Comparison of ENCODE assay signal across 21 cellular contexts in genomic region chr3:110902453-110903085, GRCh38.
A peak's percentile ranks its signal among the peaks of the same experiment; 100 is the strongest.
DNase-seq lines count a peak whose midpoint lies in the region; ATAC-seq, FAIRE-seq and TF ChIP-seq lines count a peak whose summit lies in the region.
"Had no signal": no experiment of that assay in that cellular context is flagged by ENCODE, and none has a peak within 500 bp of the region (broad histone marks: within the 10 kb centered on the region; RNA-seq: fewer than 3 reads in every experiment).

No MANE protein-coding gene starts in this region.

- no peak overlapping the region for H2BK12ac ChIP-seq in H1 (ENCODE audit: low read depth, low read length)

- H3K27me3 ChIP-seq in liver (ENCODE audit: control insufficient read depth in 4 of 4, insufficient read depth in 4 of 4, low read length in 3 of 4) (no peaks in the 10 kb centered on the region), HepG2 (ENCODE audit: control insufficient read depth in 1 of 2, insufficient read depth in 2 of 2, low read length in 2 of 2) (no peaks in the 10 kb centered on the region), H1 (replicated peaks in 1 of 4; ENCODE audit: control insufficient read depth in 3 of 4, extremely low read depth in 1 of 4, insufficient read depth in 3 of 4, low read length in 3 of 4) (no peaks in the 10 kb centered on the region)

- no peak overlapping the region for H4K8ac ChIP-seq in H1 (ENCODE audit: extremely low read depth, insufficient read depth, low read length)

- H4K5ac ChIP-seq in H1 (ENCODE audit: insufficient read length, low read depth, low read length): no peak overlapping the region

- H3K36me3 Mint-ChIP-seq in progenitor cell of endocrine pancreas (ENCODE audit: insufficient read depth): no peaks in the 10 kb centered on the region
- H3K36me3 Mint-ChIP-seq: CD14-positive monocyte; CD8-positive, alpha-beta T cell had no signal

- no peak for FAIRE-seq in HepG2 (lab: Jason Lieb, UNC)
- no peak for FAIRE-seq in H1 (lab: Jason Lieb, UNC)
- FAIRE-seq: D721Med, G401.6, GM12892, GM19239 had no signal

- H3K36me3 ChIP-seq in liver (ENCODE audit: control insufficient read depth in 4 of 4, insufficient read depth in 3 of 4, low read depth in 1 of 4, low read length in 3 of 4) (no peaks in the 10 kb centered on the region), HepG2 (replicated peaks in 1 of 2; ENCODE audit: control insufficient read depth in 1 of 2, insufficient read depth in 2 of 2, low read length in 2 of 2) (no peaks in the 10 kb centered on the region), H1 (ENCODE audit: control insufficient read depth in 2 of 4, insufficient read depth in 4 of 4, low read length in 3 of 4) (no peaks in the 10 kb centered on the region; a peak in 2 of 8 replicates)

- H3K9me3 ChIP-seq in liver (ENCODE audit: control insufficient read depth in 4 of 4, low read length in 3 of 4) (no peaks in the 10 kb centered on the region), HepG2 (ENCODE audit: low read length) (no peaks in the 10 kb centered on the region), H1 (ENCODE audit: insufficient read depth in 2 of 2, low read depth in 1 of 2, low read length in 1 of 2) (no peaks in the 10 kb centered on the region)

- BruUV-seq in HepG2 (replicated peaks; lab: Mats Ljungman, UMichigan): no TSS peak

- no peak overlapping the region for H2AK5ac ChIP-seq in H1 (ENCODE audit: low read depth, low read length)

- in situ Hi-C loops in HepG2 (cut with HindIII; ENCODE audit: extremely low pct_ligation_motif_present, low pct_unique_long_range_greater_than_20kb): no loop called here

- no peak overlapping the region for H3K18ac ChIP-seq in H1 (ENCODE audit: extremely low read depth, low read length)

- DNase-seq in HepG2 (ENCODE audit: low spot score): no peak
- no peak for DNase-seq in H1 (ENCODE audit: low read depth in 1 of 2, low spot score in 2 of 2)
- DNase-seq in progenitor cell of endocrine pancreas (ENCODE audit: low spot score, unreplicated experiment): no peak
- no peak for DNase-seq in HuH-7.5 (ENCODE audit: low spot score)
- no peak for DNase-seq in Right ventricle myocardium inferior (ENCODE audit: missing footprints)
- no peak for DNase-seq in NCI-H345 treated with DMSO at 0.1 percent for 48 hours (lab: John Stamatoyannopoulos, UW; ENCODE audit: unreplicated experiment)
- DNase-seq: CD8-positive, alpha-beta T cell; COR-L47; DMS153; DMS79 treated with DMSO at 0.1 percent for 48 hours; EL; HCEC 1CT; HFFc6 had no signal

- POLR2A ChIA-PET in HepG2 (lab: Yijun Ruan, JAX) (no interaction called here), H1 (lab: Charles Lee; ENCODE audit: partially characterized antibody) (interaction anchor here (1.1 kb wide), 1 partner anchor 57 kb away, joined by 3 read pairs; no protein-coding TSS in a partner anchor)

- H2BK15ac ChIP-seq in H1 (ENCODE audit: low read length): no peak overlapping the region; the same call in 1 of the 2 replicates

- no peak overlapping the region for H3K14ac ChIP-seq in H1 (ENCODE audit: insufficient read length)

- H3K79me1 ChIP-seq in H1 (ENCODE audit: low read depth, low read length): no peaks in the 10 kb centered on the region

- peak overlapping the region; percentile 3 for H3K27ac Mint-ChIP-seq in progenitor cell of endocrine pancreas
- H3K27ac Mint-ChIP-seq: CD14-positive monocyte; CD8-positive, alpha-beta T cell; HFFc6 had no signal

- no peaks in the 10 kb centered on the region for H3K27me3 Mint-ChIP-seq in progenitor cell of endocrine pancreas

- H3K79me2 ChIP-seq in HepG2 (ENCODE audit: insufficient read depth, low read length) (no peaks in the 10 kb centered on the region), H1 (ENCODE audit: control insufficient read depth in 1 of 2, insufficient read depth in 2 of 2, low read length in 2 of 2) (peaks cover 0 to 85% of the 10 kb centered on the region in 2 experiments; a peak in 2 of 4 replicates)

- H3K9ac ChIP-seq in liver (ENCODE audit: low read depth in 1 of 2, low read length in 2 of 2) (no peak overlapping the region), HepG2 (ENCODE audit: insufficient read depth, low read depth, low read length) (no peak overlapping the region), H1 (replicated peaks in 1 of 4; ENCODE audit: extremely low read depth in 1 of 4, low read depth in 3 of 4, low read length in 3 of 4) (no peak overlapping the region)

- peaks cover 7% of the 10 kb centered on the region for H3K4me1 Mint-ChIP-seq in progenitor cell of endocrine pancreas (ENCODE audit: low read depth)
- H3K4me1 Mint-ChIP-seq: CD14-positive monocyte had no signal

- H3K27ac ChIP-seq in liver (ENCODE audit: low read depth in 1 of 2, low read length in 2 of 2): no peak overlapping the region
- H3K27ac ChIP-seq in HepG2 (ENCODE audit: extremely low read length, insufficient read depth, low read length): no peak overlapping the region
- no peak overlapping the region for H3K27ac ChIP-seq in H1 (ENCODE audit: low read depth, low read length)
- H3K27ac ChIP-seq: 22Rv1 had no signal

- CTCF ChIA-PET in HepG2 (lab: Yijun Ruan, JAX; ENCODE audit: low intra/inter-chr PET ratio, low total read pairs): no interaction called here
- CTCF ChIA-PET in H1 (lab: Charles Lee; ENCODE audit: partially characterized antibody): no interaction called here

- TF ChIP-seq EP300 in HepG2 (IDR thresholded peaks at IDR 0.05; ENCODE audit: low read depth in 2 of 2, low read length in 2 of 2) (no peak), HepG2 (CRISPR knock-in tag; IDR thresholded peaks at IDR 0.05; ENCODE audit: borderline replicate concordance) (no peak), H1 (IDR thresholded peaks at IDR 0.05; ENCODE audit: borderline replicate concordance in 1 of 2, low read depth in 2 of 2, low read length in 2 of 2) (no peak)

- H2BK5ac ChIP-seq in H1 (ENCODE audit: low read depth, low read length): no peak overlapping the region; the same call in 1 of the 2 replicates

- WGBS in liver: 64% methylated on average over 9 of the region's 9 CpGs
- 61% methylated on average over 9 of the region's 9 CpGs for WGBS in HepG2 (ENCODE audit: low lambda C conversion rate)
- WGBS in H1 (ENCODE audit: extremely low coverage in 1 of 2, insufficient coverage in 1 of 2, insufficient read length in 1 of 2, insufficient replicate concordance in 2 of 2, low coverage in 1 of 2, low lambda C conversion rate in 2 of 2, missing lambda C conversion rate in 1 of 2), 2 experiments: 85% methylated on average over 9 of the region's 9 CpGs; no CpG with 5 or more reads in 1 of the 2 experiments

- TF ChIP-seq POLR2A in HepG2 (IDR thresholded peaks at IDR 0.05; ENCODE audit: insufficient read depth in 1 of 2, low read depth in 2 of 2, low read length in 2 of 2): no peak
- TF ChIP-seq POLR2A in H1 (IDR thresholded peaks at IDR 0.05; ENCODE audit: control extremely low read depth in 1 of 2, low read depth in 2 of 2, low read length in 2 of 2): no peak

- ATAC-seq in HepG2 (no peak), Right ventricle myocardium inferior (no peak), HG02610 (IDR thresholded peaks at IDR 0.05; ENCODE audit: unreplicated experiment) (no peak)
- ATAC-seq: CD8-positive, alpha-beta T cell had no signal

- intact Hi-C loops in HepG2 (cut with micrococcal nuclease; ENCODE audit: unreplicated experiment): no loop called here
- intact Hi-C loops in Right ventricle myocardium inferior (cut with DNase I): no loop called here

- TF ChIP-seq RAD21 in liver (IDR thresholded peaks at IDR 0.05) (peak; percentile 45 to 46), HepG2 (CRISPR knock-in tag; IDR thresholded peaks at IDR 0.05) (no peak), H1 (IDR thresholded peaks at IDR 0.05 in 1 of 2, conservative IDR thresholded peaks at IDR 0.05 in 1 of 2; ENCODE audit: low read depth in 2 of 2, low read length in 2 of 2) (no peak)

- TF ChIP-seq CTCF in liver (IDR thresholded peaks at IDR 0.05; ENCODE audit: low read depth, low read length, missing input control) (no peak), HepG2 (CRISPR knock-in tag; IDR thresholded peaks at IDR 0.05) (no peak), H1 (IDR thresholded peaks at IDR 0.05; ENCODE audit: control extremely low read depth in 1 of 3, insufficient read depth in 1 of 3, low read depth in 1 of 3, low read length in 3 of 3) (no peak), progenitor cell of endocrine pancreas (IDR thresholded peaks at IDR 0.05; ENCODE audit: unreplicated experiment) (no peak)

- H3K4me3 ChIP-seq in liver (ENCODE audit: low read depth in 1 of 3, low read length in 3 of 3): no peak overlapping the region
- H3K4me3 ChIP-seq in HepG2 (replicated peaks in 1 of 3; ENCODE audit: insufficient read depth in 1 of 3, low read depth in 2 of 3, low read length in 3 of 3): no peak overlapping the region
- no peak overlapping the region for H3K4me3 ChIP-seq in H1 (ENCODE audit: extremely low read depth in 1 of 4, insufficient read depth in 2 of 4, low read depth in 3 of 4, low read length in 4 of 4)

- H3K4me1 ChIP-seq in liver (ENCODE audit: control insufficient read depth in 4 of 4, insufficient read depth in 4 of 4, low read length in 3 of 4): peaks cover 0 to 4% (median 0%) of the 10 kb centered on the region in 4 donors
- no peaks in the 10 kb centered on the region for H3K4me1 ChIP-seq in HepG2 (ENCODE audit: insufficient read depth, low read length)
- H3K4me1 ChIP-seq in H1 (replicated peaks in 1 of 4; ENCODE audit: control insufficient read depth in 3 of 4, insufficient read depth in 4 of 4, low read length in 3 of 4): peaks cover 0 to 3% (median 0%) of the 10 kb centered on the region in 4 experiments; a peak in 1 of 7 replicates

- no peak overlapping the region for H3K4ac ChIP-seq in H1 (replicated peaks; ENCODE audit: insufficient read length, low read depth, low read length)

- H4K91ac ChIP-seq in H1 (replicated peaks; ENCODE audit: insufficient read length, low read length): peak overlapping the region; percentile 30

- no peak overlapping the region for H3K4me3 Mint-ChIP-seq in progenitor cell of endocrine pancreas (ENCODE audit: low read depth)
- H3K4me3 Mint-ChIP-seq: CD14-positive monocyte; CD8-positive, alpha-beta T cell; HFFc6 had no signal

- H3K23ac ChIP-seq in H1 (ENCODE audit: insufficient read length): no peak overlapping the region

- no peak overlapping the region for H2BK120ac ChIP-seq in H1 (replicated peaks; ENCODE audit: low read depth, low read length)

- peaks cover 4% of the 10 kb centered on the region for H3K9me3 Mint-ChIP-seq in progenitor cell of endocrine pancreas (ENCODE audit: low read depth)
- H3K9me3 Mint-ChIP-seq: CD8-positive, alpha-beta T cell; HFFc6 had no signal

- H2BK20ac ChIP-seq in H1 (ENCODE audit: low read length): no peak overlapping the region

- no peak overlapping the region for H2AFZ ChIP-seq in HepG2 (ENCODE audit: low read length)
- H2AFZ ChIP-seq in H1 (ENCODE audit: low read length): no peak overlapping the region

- H3K4me2 ChIP-seq in HepG2 (ENCODE audit: low read depth, low read length) (no peak overlapping the region), H1 (ENCODE audit: insufficient read depth in 1 of 2, low read depth in 2 of 2, low read length in 2 of 2) (no peak overlapping the region)

- H4K20me1 ChIP-seq in HepG2 (ENCODE audit: insufficient read depth, low read length) (no peaks in the 10 kb centered on the region), H1 (replicated peaks in 1 of 2; ENCODE audit: control insufficient read depth in 1 of 2, insufficient read depth in 2 of 2, low read length in 2 of 2) (peaks cover 0 to 6% of the 10 kb centered on the region in 2 experiments)

- H3K56ac ChIP-seq in H1 (replicated peaks; ENCODE audit: insufficient read length, low read depth, low read length): no peak overlapping the region

- no peaks in the 10 kb centered on the region; the same call in 1 of the 2 replicates for H3K23me2 ChIP-seq in H1 (ENCODE audit: low read depth, low read length)
